8 cellular contexts compared by ENCODE assay signal in the genomic region with DNA sequence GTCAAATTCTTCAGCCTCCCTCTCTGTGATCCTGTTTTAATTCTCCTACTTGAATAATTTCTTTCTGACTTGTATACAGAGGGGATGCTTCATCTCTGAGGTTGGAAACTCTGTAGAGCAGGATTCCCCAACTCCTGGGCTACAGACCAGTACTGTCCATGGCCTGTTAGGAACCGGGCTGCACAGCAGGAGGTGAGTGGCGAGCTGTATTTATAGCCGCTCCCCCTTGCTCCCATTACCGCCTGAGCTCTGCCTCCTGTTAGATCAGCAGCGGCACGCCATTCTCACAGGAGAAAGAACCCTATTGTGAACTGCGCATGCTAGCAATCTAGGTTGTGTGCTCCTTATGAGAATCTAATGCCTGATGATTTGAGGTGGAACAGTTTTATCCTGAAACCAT. TPM values are rescaled to one million over a fixed set of nuclear protein-coding genes. Genes with fewer than 3 reads are reported as not detected.
"Had no signal": no experiment of that assay in that cellular context is flagged by ENCODE, and none has a peak within 500 bp of the region (broad histone marks: within the 10 kb centered on the region; RNA-seq: fewer than 3 reads in every experiment).

No MANE protein-coding gene starts in this region.

RNA-seq across cellular contexts. Expression of gene USP6, which starts 59.2 kb away (rescaled TPM):
- total RNA-seq: PC-3, Right ventricle myocardium superior, RPMI7951, SJCRH30, SJSA1, SK-MEL-5 had no signal
- polyA plus RNA-seq: SK-N-SH had no signal

RNA-seq across cellular contexts. Expression of gene SCIMP, which starts 59.6 kb away (rescaled TPM):
- total RNA-seq: PC-3, PC-9, RPMI7951, SJCRH30, SJSA1, SK-MEL-5 had no signal
- polyA plus RNA-seq: SK-N-SH had no signal
